Comparison of ENCODE assay signal across 8 cellular contexts in genomic region chr2:24360050-24360962, GRCh38. TPM values are rescaled to one million over a fixed set of nuclear protein-coding genes. Genes with fewer than 3 reads are reported as not detected.
A peak's percentile ranks its signal among the peaks of the same experiment; 100 is the strongest.
DNase-seq lines count a peak whose midpoint lies in the region; ATAC-seq and TF ChIP-seq lines count a peak whose summit lies in the region.

ITSN2 (minus strand) TSS chr2:24360536; CDS start chr2:24328082, 32,454 bp downstream.

- no peak within 1 kb of the TSS for H3K27ac ChIP-seq in GM23338 (ENCODE audit: low read depth)
- peak within 1 kb of the TSS; percentile 37 to 91 for H3K27ac ChIP-seq in SK-N-SH (ENCODE audit: low read depth in 2 of 2, low read length in 1 of 2)
- peak within 1 kb of the TSS; percentile 94 for H3K27ac ChIP-seq in suprapubic skin

- H3K36me3 ChIP-seq in GM23338 (ENCODE audit: insufficient read depth) (no peaks in the 10 kb centered on the region), SK-N-SH (replicated peaks in 1 of 2; ENCODE audit: control insufficient read depth in 1 of 2, insufficient read depth in 2 of 2, low read length in 1 of 2) (no peaks in the 10 kb centered on the region), suprapubic skin (no peaks in the 10 kb centered on the region)

- TF ChIP-seq POLR2A in suprapubic skin (IDR thresholded peaks at IDR 0.05): peak; percentile 16 to 67

- H3K4me1 Mint-ChIP-seq in GM23338: peaks cover 10% of the 10 kb centered on the region
- H3K4me1 Mint-ChIP-seq in activated naive CD4-positive, alpha-beta T cell treated with anti-CD3 and anti-CD28 coated beads, Interleukin-2, amount 10 ng/mL, durations not matched to agents 7 days and 5 days: peaks cover 28% of the 10 kb centered on the region

- peaks cover 14% of the 10 kb centered on the region for H3K27me3 Mint-ChIP-seq in GM23338 (ENCODE audit: insufficient read depth, low read depth, poor library complexity)
- peaks cover 7% of the 10 kb centered on the region for H3K27me3 Mint-ChIP-seq in activated naive CD4-positive, alpha-beta T cell treated with anti-CD3 and anti-CD28 coated beads, Interleukin-2, amount 10 ng/mL, durations not matched to agents 7 days and 5 days

- DNase-seq in GDM1 (lab: John Stamatoyannopoulos, UW) (peak; percentile 76), GM23338 (ENCODE audit: low spot score) (peak; percentile 89), Kasumi-1 (lab: John Stamatoyannopoulos, UW) (peak; percentile 77 to 82), SK-N-SH (peak; percentile 96), germinal center (ENCODE audit: low spot score) (peak; percentile 88), occipital lobe (lab: John Stamatoyannopoulos, UW) (peak; percentile 59), suprapubic skin (ENCODE audit: low spot score in 2 of 2) (peak; percentile 82 to 92)
- DNase-seq in activated naive CD4-positive, alpha-beta T cell treated with anti-CD3 and anti-CD28 coated beads, Interleukin-2, amount 10 ng/mL, durations not matched to agents 7 days and 5 days: peak; percentile 86

- CTCF ChIA-PET in SK-N-SH (lab: Yijun Ruan, JAX): interaction anchor here (0.8 to 2.3 kb wide), 4 partner anchors 11 to 536 kb away, joined by 3 to 14 read pairs (median 3); partner anchors contain the start of gene TP53I3
- CTCF ChIA-PET in activated naive CD4-positive, alpha-beta T cell treated with anti-CD3 and anti-CD28 coated beads, Interleukin-2, amount 10 ng/mL, durations not matched to agents 7 days and 5 days (lab: Charles Lee): interaction anchor here (0.8 to 2.9 kb wide), 2 partner anchors 9 to 433 kb away, joined by 3 to 7 read pairs; partner anchors contain the start of gene ATAD2B

- H2AFZ ChIP-seq in GM23338 (peak within 1 kb of the TSS; percentile 100), SK-N-SH (ENCODE audit: low read depth) (peak within 1 kb of the TSS; percentile 97)

- 0 out of 2 replicates have a peak within 1 kb of the TSS, but pooled peaks have one; percentile 57 for H3K27ac Mint-ChIP-seq in GM23338
- H3K27ac Mint-ChIP-seq in activated naive CD4-positive, alpha-beta T cell treated with anti-CD3 and anti-CD28 coated beads, Interleukin-2, amount 10 ng/mL, durations not matched to agents 7 days and 5 days: peak within 1 kb of the TSS; percentile 93

- TF ChIP-seq EP300 in SK-N-SH (IDR thresholded peaks at IDR 0.05; ENCODE audit: borderline replicate concordance in 1 of 2, low read depth in 1 of 2, low read length in 1 of 2) (0 out of 4 replicates have a peak, but pooled peaks of 1 of the 2 experiments have one; percentile 16), suprapubic skin (IDR thresholded peaks at IDR 0.05) (no peak)

- no peaks in the 10 kb centered on the region for H3K9me3 ChIP-seq in SK-N-SH
- H3K9me3 ChIP-seq in suprapubic skin: no peaks in the 10 kb centered on the region

- no peaks in the 10 kb centered on the region for H3K9me3 Mint-ChIP-seq in GM23338
- H3K9me3 Mint-ChIP-seq in activated naive CD4-positive, alpha-beta T cell treated with anti-CD3 and anti-CD28 coated beads, Interleukin-2, amount 10 ng/mL, durations not matched to agents 7 days and 5 days: no peaks in the 10 kb centered on the region

- H3K27me3 ChIP-seq in GM23338 (ENCODE audit: insufficient read depth): peaks cover 13% of the 10 kb centered on the region
- no peaks in the 10 kb centered on the region for H3K27me3 ChIP-seq in SK-N-SH (ENCODE audit: insufficient read depth)
- H3K27me3 ChIP-seq in suprapubic skin: no peaks in the 10 kb centered on the region

- ATAC-seq in GM23338: peak; percentile 88

- peak within 1 kb of the TSS; percentile 79 for H3K9ac ChIP-seq in SK-N-SH

- POLR2A ChIA-PET in SK-N-SH (lab: Yijun Ruan, JAX): interaction anchor here (0.8 to 3.6 kb wide), 4 partner anchors 276 to 433 kb away, joined by 3 to 14 read pairs (median 3); partner anchors contain the start of genes ATAD2B, CENPO, PTRHD1 and SF3B6

- H3F3A ChIP-seq in GM23338 (replicated peaks; ENCODE audit: low read depth): 0 out of 2 replicates have a peak, but pooled peaks cover 4% of the 10 kb centered on the region
- H3F3A ChIP-seq in SK-N-SH (replicated peaks; ENCODE audit: insufficient read depth): peaks cover 4% of the 10 kb centered on the region

- H3K79me2 ChIP-seq in GM23338 (replicated peaks; ENCODE audit: insufficient read depth) (0 out of 2 replicates have a peak, but pooled peaks cover under 1% of the 10 kb centered on the region), SK-N-SH (ENCODE audit: insufficient read depth) (peaks cover 47% of the 10 kb centered on the region)

- TF ChIP-seq CTCF in GM23338 (conservative IDR thresholded peaks at IDR 0.05; ENCODE audit: low read depth in 2 of 2) (no peak), SK-N-SH (IDR thresholded peaks at IDR 0.05) (no peak), suprapubic skin (IDR thresholded peaks at IDR 0.05) (no peak)

- H3K36me3 Mint-ChIP-seq in GM23338 (ENCODE audit: low read depth): no peaks in the 10 kb centered on the region
- peaks cover 13% of the 10 kb centered on the region for H3K36me3 Mint-ChIP-seq in activated naive CD4-positive, alpha-beta T cell treated with anti-CD3 and anti-CD28 coated beads, Interleukin-2, amount 10 ng/mL, durations not matched to agents 7 days and 5 days

- H3K9me2 ChIP-seq in GM23338 (ENCODE audit: insufficient read depth) (no peaks in the 10 kb centered on the region), SK-N-SH (no peaks in the 10 kb centered on the region)

- H3K4me1 ChIP-seq in GM23338 (ENCODE audit: insufficient read depth) (peaks cover 14% of the 10 kb centered on the region), SK-N-SH (ENCODE audit: control insufficient read depth in 1 of 2, insufficient read depth in 2 of 2, low read depth in 1 of 2, low read length in 1 of 2) (peaks cover 4 to 11% of the 10 kb centered on the region in 2 experiments; a peak in 2 of 4 replicates), suprapubic skin (peaks cover 44% of the 10 kb centered on the region)

- no peaks in the 10 kb centered on the region for H4K20me1 ChIP-seq in GM23338 (replicated peaks; ENCODE audit: insufficient read depth)
- H4K20me1 ChIP-seq in SK-N-SH (ENCODE audit: insufficient read depth): no peaks in the 10 kb centered on the region

- H3K4me2 ChIP-seq in GM23338: peak within 1 kb of the TSS; percentile 84
- H3K4me2 ChIP-seq in SK-N-SH: peak within 1 kb of the TSS; percentile 93

- WGBS in SK-N-SH (ENCODE audit: low lambda C conversion rate): 11% methylated on average over 19 of the region's 96 CpGs
- WGBS in suprapubic skin: 0% methylated on average over 6 of the region's 96 CpGs

- peak within 1 kb of the TSS; percentile 79 for H3K4me3 Mint-ChIP-seq in GM23338
- H3K4me3 Mint-ChIP-seq in activated naive CD4-positive, alpha-beta T cell treated with anti-CD3 and anti-CD28 coated beads, Interleukin-2, amount 10 ng/mL, durations not matched to agents 7 days and 5 days: peak within 1 kb of the TSS; percentile 86

- TF ChIP-seq RAD21 in SK-N-SH (IDR thresholded peaks at IDR 0.05; ENCODE audit: low read length): no peak

- H3K4me3 ChIP-seq in GM23338: peak within 1 kb of the TSS; percentile 80
- H3K4me3 ChIP-seq in SK-N-SH (ENCODE audit: low read depth in 2 of 2, low read length in 1 of 2): peak within 1 kb of the TSS; percentile 91 to 92
- peak within 1 kb of the TSS; percentile 84 for H3K4me3 ChIP-seq in suprapubic skin

TF ChIP-seq in GM23338, 12 proteins besides CTCF, POLR2A, EP300 and RAD21:
- TF ChIP-seq POLR2AphosphoS5 (IDR thresholded peaks at IDR 0.05; ENCODE audit: low read depth): peak; percentile 62; the same call in 1 of the 2 replicates
- no peak for TF ChIP-seq STAT1 (IDR thresholded peaks at IDR 0.05; ENCODE audit: unreplicated experiment)
- peak; percentile 69 for TF ChIP-seq CREB1 (CRISPR knock-in tag; IDR thresholded peaks at IDR 0.05; ENCODE audit: low read depth)
- no peak for TF ChIP-seq EZH2 (IDR thresholded peaks at IDR 0.05; ENCODE audit: low read depth, unreplicated experiment)

TF ChIP-seq in SK-N-SH, 30 proteins besides CTCF, POLR2A, EP300 and RAD21 (continues in another document):
- TF ChIP-seq POLR2AphosphoS5 (IDR thresholded peaks at IDR 0.05; ENCODE audit: low read depth, low read length) (peak; percentile 81), ELF1 (IDR thresholded peaks at IDR 0.05) (0 out of 2 replicates have a peak, but pooled peaks have one; percentile 20), JUND (IDR thresholded peaks at IDR 0.05) (no peak), TAF1 (IDR thresholded peaks at IDR 0.05; ENCODE audit: borderline replicate concordance, low read depth, low read length) (peak; percentile 86), ZBTB33 (IDR thresholded peaks at IDR 0.05; ENCODE audit: borderline replicate concordance, low read depth) (no peak), SIN3A (IDR thresholded peaks at IDR 0.05; ENCODE audit: borderline replicate concordance, low read depth, low read length) (0 out of 2 replicates have a peak, but pooled peaks have one; percentile 94), CHD2 (IDR thresholded peaks at IDR 0.05; ENCODE audit: low read length, partially characterized antibody) (no peak), RXRA (IDR thresholded peaks at IDR 0.05; ENCODE audit: borderline replicate concordance, low read depth) (no peak), GATA2 (CRISPR knock-in tag; IDR thresholded peaks at IDR 0.05) (no peak)

RNA-seq across cellular contexts. Expression of gene ITSN2, which starts in this region (rescaled TPM):
- 14.0 and 17.1 TPM in 2 replicates for total RNA-seq in GM23338 (2014; rRNA removed; shearing (Covaris generic))
- polyA plus RNA-seq in GM23338 (2016; fragmentation: Nextera tagmentation; extraction: Ambion mirVana) (15.5 and 17.8 TPM in 2 replicates), SK-N-SH (2012; rRNA removed) (11.9 TPM in 2 replicates)
- polyA plus RNA-seq in SK-N-SH (2012; cell fraction: cytosol; rRNA removed): 8.3 and 10.9 TPM in 2 replicates
- 38.9 and 39.9 TPM in 2 replicates for polyA plus RNA-seq in SK-N-SH (2012; cell fraction: nucleus; rRNA removed)
- total RNA-seq in occipital lobe (29.8 TPM), suprapubic skin (10 to 100 TPM; 65.8 to 92.6 (median 69.7) TPM)
